ENCODE assay signal across 22 cellular contexts in the genomic region with DNA sequence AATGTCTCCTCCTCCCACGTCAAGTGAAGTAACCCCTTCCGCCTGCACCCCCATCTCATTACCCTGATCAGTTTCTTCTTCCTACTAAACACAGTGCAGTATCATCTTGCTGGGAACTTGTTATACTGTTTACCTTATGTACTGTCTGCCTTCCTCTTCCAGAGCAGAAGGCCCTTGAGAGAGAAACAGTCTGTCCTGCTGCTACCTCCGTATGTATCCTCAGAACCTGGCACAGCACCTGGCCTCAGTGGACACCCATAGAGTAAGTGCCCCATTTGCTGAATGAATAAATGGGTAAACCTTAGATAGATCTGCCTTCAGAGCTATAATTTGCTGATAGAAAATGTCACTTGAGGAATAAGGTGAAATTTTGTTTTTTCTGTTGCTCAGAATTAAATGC.
"Had no signal": no experiment of that assay in that cellular context is flagged by ENCODE, and none has a peak within 500 bp of the region (broad histone marks: within the 10 kb centered on the region; RNA-seq: fewer than 3 reads in every experiment).

No MANE protein-coding gene starts in this region.

- ATAC-seq: left colon; natural killer cell; psoas muscle; stimulated activated effector memory CD8-positive, alpha-beta T cell treated with anti-CD3 and anti-CD28 coated beads, Interleukin-12 subunit alpha, Interleukin-12 subunit beta, amount 100 ng/mL, for 72 hours; upper lobe of right lung had no signal

- H3K36me3 Mint-ChIP-seq: immature natural killer cell; mesothelial cell of epicardium; naive B cell; natural killer cell; stimulated activated effector memory CD8-positive, alpha-beta T cell treated with anti-CD3 and anti-CD28 coated beads, Interleukin-12 subunit alpha, Interleukin-12 subunit beta, amount 100 ng/mL, for 72 hours had no signal

- H3K9me3 Mint-ChIP-seq: immature natural killer cell; mesothelial cell of epicardium; natural killer cell; stimulated activated effector memory CD8-positive, alpha-beta T cell treated with anti-CD3 and anti-CD28 coated beads, Interleukin-12 subunit alpha, Interleukin-12 subunit beta, amount 100 ng/mL, for 72 hours; stimulated activated naive CD8-positive, alpha-beta T cell treated with anti-CD3 and anti-CD28 coated beads, Interleukin-15, Interleukin-2, amounts not matched to agents 100 ng/mL and 50 ng/mL, for 24 hours had no signal

- H3K27ac Mint-ChIP-seq: immature natural killer cell; mesothelial cell of epicardium; natural killer cell; stimulated activated effector memory CD8-positive, alpha-beta T cell treated with anti-CD3 and anti-CD28 coated beads, Interleukin-12 subunit alpha, Interleukin-12 subunit beta, amount 100 ng/mL, for 72 hours; stimulated activated naive CD8-positive, alpha-beta T cell treated with anti-CD3 and anti-CD28 coated beads, Interleukin-15, Interleukin-2, amounts not matched to agents 100 ng/mL and 50 ng/mL, for 24 hours had no signal

- DNase-seq: hypothalamus; immature natural killer cell; kidney; left colon; left ventricle myocardium inferior; mesendoderm; naive B cell; natural killer cell; ovary; posterior cingulate gyrus; psoas muscle; sigmoid colon; small intestine; spleen; stimulated activated CD4-positive, alpha-beta T cell treated with anti-CD3 and anti-CD28 coated beads, Interleukin-4, amount 100 ng/mL, for 24 hours; stimulated activated naive CD4-positive, alpha-beta T cell; tibial artery; trophoblast cell; upper lobe of right lung had no signal

- H3K4me3 Mint-ChIP-seq: immature natural killer cell; mesothelial cell of epicardium; naive B cell; natural killer cell; stimulated activated effector memory CD8-positive, alpha-beta T cell treated with anti-CD3 and anti-CD28 coated beads, Interleukin-12 subunit alpha, Interleukin-12 subunit beta, amount 100 ng/mL, for 72 hours; stimulated activated naive CD8-positive, alpha-beta T cell treated with anti-CD3 and anti-CD28 coated beads, Interleukin-15, Interleukin-2, amounts not matched to agents 100 ng/mL and 50 ng/mL, for 24 hours had no signal
